Comparison of ENCODE assay signal across 8 cellular contexts in genomic region chr4:147160908-147161513, GRCh38.
DNase-seq lines count a peak whose midpoint lies in the region; ATAC-seq, FAIRE-seq and TF ChIP-seq lines count a peak whose summit lies in the region.

No MANE protein-coding gene starts in this region.

- DNase-seq in COLO668 (lab: John Stamatoyannopoulos, UW; ENCODE audit: unreplicated experiment) (peak; percentile 13), NB4 (ENCODE audit: low read depth) (peak; percentile 44), body of pancreas (peak in 3 of 4 donors; percentile 15 to 32 (median 23)), transverse colon (no peak), NCI-H2227 (lab: John Stamatoyannopoulos, UW; ENCODE audit: unreplicated experiment) (no peak)

- intact Hi-C loops in body of pancreas (cut with DNase I): no loop called here
- intact Hi-C loops in transverse colon (cut with DNase I; ENCODE audit: low total_unique reads): loop anchor here (5.0 kb wide), 2 partner anchors 431 to 751 kb away; no protein-coding TSS in a partner anchor

- H3K4me3 ChIP-seq in NB4 (ENCODE audit: low read depth, low read length) (no peak overlapping the region), body of pancreas (no peak overlapping the region), transverse colon (no peak overlapping the region)

- H3K9me3 ChIP-seq in body of pancreas (no peaks in the 10 kb centered on the region), transverse colon (no peaks in the 10 kb centered on the region)

- in situ Hi-C loops in transverse colon (cut with MboI; ENCODE audit: low pct_ligation_motif_present in 1 of 4, low pct_unique_long_range_greater_than_20kb in 1 of 4, low sequenced_read_pairs in 3 of 4): loop anchor here in 3 of 4 donors (25.0 kb wide), 2 partner anchors 226 to 426 kb away; no protein-coding TSS in a partner anchor

- H3K4me1 ChIP-seq in body of pancreas: peaks cover 7% of the 10 kb centered on the region
- H3K4me1 ChIP-seq in transverse colon: peaks cover 0 to 8% (median 0%) of the 10 kb centered on the region in 4 donors

- peak; percentile 90 for ATAC-seq in GM18517 (IDR thresholded peaks at IDR 0.05; ENCODE audit: unreplicated experiment)
- peak; percentile 93 for ATAC-seq in HG02798 (IDR thresholded peaks at IDR 0.05; ENCODE audit: poor library complexity, unreplicated experiment)
- ATAC-seq in body of pancreas: peak; percentile 64

- 33% methylated on average over 3 of the region's 3 CpGs for WGBS in body of pancreas, 2 donors
- WGBS in transverse colon (ENCODE audit: low coverage in 1 of 2), 2 donors: 34 to 38% methylated on average over 3 of the region's 3 CpGs

- H3K36me3 ChIP-seq in body of pancreas (replicated peaks in 1 of 2; ENCODE audit: insufficient read depth in 1 of 2, low read depth in 2 of 2): no peaks in the 10 kb centered on the region
- no peaks in the 10 kb centered on the region for H3K36me3 ChIP-seq in transverse colon

- no peak for TF ChIP-seq EP300 in transverse colon (IDR thresholded peaks at IDR 0.05; ENCODE audit: low read depth)

- H3K27me3 ChIP-seq in body of pancreas: peaks cover 0 to 3% of the 10 kb centered on the region in 2 donors
- H3K27me3 ChIP-seq in transverse colon: peaks cover 15% of the 10 kb centered on the region

- no peak overlapping the region for H3K27ac ChIP-seq in body of pancreas
- H3K27ac ChIP-seq in transverse colon: no peak overlapping the region

- peak; percentile 30 for FAIRE-seq in islet of Langerhans (lab: Jason Lieb, UNC)

- no peak for TF ChIP-seq POLR2A in NB4 (IDR thresholded peaks at IDR 0.05; ENCODE audit: extremely low read depth, insufficient read length)
- no peak for TF ChIP-seq POLR2A in body of pancreas (IDR thresholded peaks at IDR 0.05)
- TF ChIP-seq POLR2A in transverse colon (IDR thresholded peaks at IDR 0.05): no peak

- TF ChIP-seq CTCF in NB4 (IDR thresholded peaks at IDR 0.05; ENCODE audit: low read depth, low read length) (peak; percentile 77), body of pancreas (IDR thresholded peaks at IDR 0.05) (peak in 6 of 7 experiments; percentile 49 to 61 (median 59)), transverse colon (IDR thresholded peaks at IDR 0.05) (peak; percentile 67 to 74 (median 73))

Comparison
In these comparisons a context has a peak if more than half of its experiments do, and no peak if none do; other contexts are left out.
1. DNase-seq: peak in COLO668 (single experiment), NB4 (single experiment) and body of pancreas (3 of 4); none in transverse colon (single experiment) and NCI-H2227 (single experiment).
2. Peak in every context shown above with its lines, with median percentiles within 50 percentile points of each other: ATAC-seq and CTCF ChIP-seq.